8 cellular contexts compared by ENCODE assay signal in the genomic region with DNA sequence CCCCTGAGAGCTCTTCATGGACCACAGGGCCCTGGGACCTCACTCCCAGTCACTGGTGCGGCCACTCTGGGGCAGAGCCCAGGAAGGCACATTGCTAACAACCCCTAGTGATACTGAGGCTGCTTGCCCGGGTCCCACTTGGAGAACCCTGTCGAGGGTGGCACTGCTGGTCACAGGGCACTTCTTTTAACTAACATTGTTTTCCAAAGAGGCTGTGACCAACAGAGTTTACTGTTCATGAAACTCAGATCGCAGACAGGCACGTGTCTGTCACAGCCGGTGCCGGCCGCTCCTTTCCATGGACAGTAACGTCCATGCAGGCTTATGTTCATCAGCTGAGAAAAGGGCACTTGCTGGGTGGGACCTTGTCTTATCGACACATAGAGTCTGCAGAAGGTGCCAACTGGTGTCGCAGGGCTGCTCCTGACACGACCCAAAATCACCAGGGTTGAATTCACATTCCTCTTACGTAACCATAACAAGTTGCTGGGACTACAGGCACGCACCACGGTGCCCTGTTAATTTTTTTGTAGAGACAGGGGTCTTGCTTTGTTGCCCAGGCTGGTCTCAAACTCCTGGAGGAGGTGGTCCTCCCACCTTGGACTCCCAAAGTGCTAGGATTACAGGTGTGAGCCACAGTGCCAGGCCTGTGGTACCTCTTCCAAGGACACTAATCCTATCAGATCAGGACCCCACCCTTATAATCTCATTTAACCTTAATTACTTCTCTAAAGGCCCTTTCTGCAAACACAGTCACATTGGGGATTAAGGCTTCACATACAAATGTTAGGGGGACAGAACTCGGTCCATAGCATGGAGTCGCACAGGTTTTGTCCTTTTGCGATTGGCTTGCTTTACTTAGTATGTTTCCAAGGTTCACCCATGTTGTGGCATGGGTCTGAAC. TPM values are rescaled to one million over a fixed set of nuclear protein-coding genes. Genes with fewer than 3 reads are reported as not detected.
DNase-seq lines count a peak whose midpoint lies in the region; ATAC-seq and TF ChIP-seq lines count a peak whose summit lies in the region.

No MANE protein-coding gene starts in this region.

- peaks cover 35% of the 10 kb centered on the region for H3K4me1 Mint-ChIP-seq in activated CD8-positive, alpha-beta T cell treated with anti-CD3 and anti-CD28 coated beads for 36 hours (ENCODE audit: low read depth)

- H3K4me1 ChIP-seq in SK-N-SH (ENCODE audit: control insufficient read depth in 1 of 2, insufficient read depth in 2 of 2, low read depth in 1 of 2, low read length in 1 of 2) (peaks cover 12% of the 10 kb centered on the region in 2 experiments; a peak in 3 of 4 replicates), stomach smooth muscle (ENCODE audit: control insufficient read depth, insufficient read depth, low read length) (peaks cover 17% of the 10 kb centered on the region), foreskin keratinocyte (no peaks in the 10 kb centered on the region)

- peaks cover 39% of the 10 kb centered on the region for H3K79me2 ChIP-seq in SK-N-SH (ENCODE audit: insufficient read depth)

- no peaks in the 10 kb centered on the region for H3K27me3 Mint-ChIP-seq in activated CD8-positive, alpha-beta T cell treated with anti-CD3 and anti-CD28 coated beads for 36 hours

- ATAC-seq in SK-N-SH treated with all-trans-retinoic acid at 6 μM for 48 hours (no peak), foreskin keratinocyte (no peak), HG03196 (IDR thresholded peaks at IDR 0.05; ENCODE audit: unreplicated experiment) (no peak)
- ATAC-seq in activated CD8-positive, alpha-beta T cell treated with anti-CD3 and anti-CD28 coated beads for 36 hours = no peak

- peak overlapping the region; percentile 44 for H3K27ac Mint-ChIP-seq in activated CD8-positive, alpha-beta T cell treated with anti-CD3 and anti-CD28 coated beads for 36 hours

- H3K27ac ChIP-seq in SK-N-SH (ENCODE audit: low read depth in 2 of 2, low read length in 1 of 2) = no peak overlapping the region; a peak in 2 of 4 replicates
- no peak overlapping the region for H3K27ac ChIP-seq in stomach smooth muscle (ENCODE audit: low read length)
- no peak overlapping the region for H3K27ac ChIP-seq in foreskin keratinocyte

- no peak for TF ChIP-seq RAD21 in SK-N-SH (IDR thresholded peaks at IDR 0.05; ENCODE audit: low read length)

- no peaks in the 10 kb centered on the region for H3K9me3 ChIP-seq in SK-N-SH
- H3K9me3 ChIP-seq in iPS-18c (ENCODE audit: control insufficient read depth, insufficient read depth, low read length) = no peaks in the 10 kb centered on the region
- H3K9me3 ChIP-seq in stomach smooth muscle (ENCODE audit: control insufficient read depth in 2 of 2, low read length in 2 of 2) = no peaks in the 10 kb centered on the region

- H3K4me3 Mint-ChIP-seq in activated CD8-positive, alpha-beta T cell treated with anti-CD3 and anti-CD28 coated beads for 36 hours = peak overlapping the region; percentile 70

- peak overlapping the region; percentile 85 for H2AFZ ChIP-seq in SK-N-SH (ENCODE audit: low read depth)

- H3K9me3 Mint-ChIP-seq in activated CD8-positive, alpha-beta T cell treated with anti-CD3 and anti-CD28 coated beads for 36 hours = no peaks in the 10 kb centered on the region

- peaks cover 2% of the 10 kb centered on the region for H3F3A ChIP-seq in SK-N-SH (replicated peaks; ENCODE audit: insufficient read depth)

- no peak for TF ChIP-seq EP300 in SK-N-SH (IDR thresholded peaks at IDR 0.05; ENCODE audit: borderline replicate concordance in 1 of 2, low read depth in 1 of 2, low read length in 1 of 2)

- DNase-seq in SK-N-SH (no peak), foreskin keratinocyte (no peak), GM10266 (ENCODE audit: extremely low spot score) (no peak)
- no peak for DNase-seq in activated CD8-positive, alpha-beta T cell treated with anti-CD3 and anti-CD28 coated beads for 36 hours

- H4K20me1 ChIP-seq in SK-N-SH (ENCODE audit: insufficient read depth) = peaks cover 28% of the 10 kb centered on the region

- no peaks in the 10 kb centered on the region for H3K9me2 ChIP-seq in SK-N-SH

- POLR2A ChIA-PET in SK-N-SH (lab: Yijun Ruan, JAX) = no interaction called here
- POLR2A ChIA-PET in activated CD8-positive, alpha-beta T cell treated with anti-CD3 and anti-CD28 coated beads for 36 hours (lab: Charles Lee) = interaction anchor here (1.0 kb wide), 1 partner anchor 26 kb away, joined by 3 read pairs; no protein-coding TSS in a partner anchor

- H3K9ac ChIP-seq in SK-N-SH (peak overlapping the region; percentile 82), stomach smooth muscle (ENCODE audit: low read length in 2 of 2) (peak overlapping the region; percentile 79 to 80)

- H3K36me3 ChIP-seq in SK-N-SH (replicated peaks in 1 of 2; ENCODE audit: control insufficient read depth in 1 of 2, insufficient read depth in 2 of 2, low read length in 1 of 2) (peaks cover 6 to 19% of the 10 kb centered on the region in 2 experiments), stomach smooth muscle (ENCODE audit: control insufficient read depth in 2 of 2, insufficient read depth in 2 of 2, low read length in 2 of 2) (peaks cover 3 to 4% of the 10 kb centered on the region in 2 donors)

- peaks cover 15% of the 10 kb centered on the region for H3K36me3 Mint-ChIP-seq in activated CD8-positive, alpha-beta T cell treated with anti-CD3 and anti-CD28 coated beads for 36 hours (ENCODE audit: low read depth)

- peak overlapping the region; percentile 97 for H3K4me2 ChIP-seq in SK-N-SH

- WGBS in SK-N-SH (ENCODE audit: low lambda C conversion rate) = 84% methylated on average over 15 of the region's 18 CpGs

- peak overlapping the region; percentile 76 to 83 for H3K4me3 ChIP-seq in SK-N-SH (ENCODE audit: low read depth in 2 of 2, low read length in 1 of 2)
- peak overlapping the region; percentile 74 for H3K4me3 ChIP-seq in iPS-18c (ENCODE audit: insufficient read depth, low read depth, low read length)
- H3K4me3 ChIP-seq in stomach smooth muscle (ENCODE audit: low read length in 2 of 2) = peak overlapping the region; percentile 63 to 80

- intact Hi-C loops in activated CD8-positive, alpha-beta T cell treated with anti-CD3 and anti-CD28 coated beads for 36 hours (cut with micrococcal nuclease) = no loop called here

- no peak for TF ChIP-seq CTCF in SK-N-SH (IDR thresholded peaks at IDR 0.05)
- TF ChIP-seq CTCF in activated CD8-positive, alpha-beta T cell treated with anti-CD3 and anti-CD28 coated beads for 36 hours (IDR thresholded peaks at IDR 0.05) = no peak
- TF ChIP-seq CTCF in foreskin keratinocyte (conservative IDR thresholded peaks at IDR 0.05) = no peak
- TF ChIP-seq CTCF in GM10266 (IDR thresholded peaks at IDR 0.05; ENCODE audit: control insufficient read depth, insufficient read depth, low read depth, missing control alignments) = no peak

- H3K27me3 ChIP-seq in SK-N-SH (ENCODE audit: insufficient read depth) (no peaks in the 10 kb centered on the region), stomach smooth muscle (ENCODE audit: control insufficient read depth in 1 of 2, insufficient read depth in 2 of 2, low read length in 2 of 2) (no peaks in the 10 kb centered on the region), foreskin keratinocyte (no peaks in the 10 kb centered on the region)

- CTCF ChIA-PET in SK-N-SH (lab: Yijun Ruan, JAX) = no interaction called here
- CTCF ChIA-PET in activated CD8-positive, alpha-beta T cell treated with anti-CD3 and anti-CD28 coated beads for 36 hours (lab: Charles Lee) = no interaction called here

TF ChIP-seq in SK-N-SH, 30 proteins besides CTCF, POLR2A, EP300 and RAD21 (continues in another document):
- TF ChIP-seq RXRA (IDR thresholded peaks at IDR 0.05; ENCODE audit: borderline replicate concordance, low read depth) (no peak), ELF1 (IDR thresholded peaks at IDR 0.05) (no peak)
- TF ChIP-seq, protein P1, sequence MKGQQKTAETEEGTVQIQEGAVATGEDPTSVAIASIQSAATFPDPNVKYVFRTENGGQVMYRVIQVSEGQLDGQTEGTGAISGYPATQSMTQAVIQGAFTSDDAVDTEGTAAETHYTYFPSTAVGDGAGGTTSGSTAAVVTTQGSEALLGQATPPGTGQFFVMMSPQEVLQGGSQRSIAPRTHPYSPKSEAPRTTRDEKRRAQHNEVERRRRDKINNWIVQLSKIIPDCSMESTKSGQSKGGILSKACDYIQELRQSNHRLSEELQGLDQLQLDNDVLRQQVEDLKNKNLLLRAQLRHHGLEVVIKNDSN (IDR thresholded peaks at IDR 0.05; ENCODE audit: borderline replicate concordance, low read depth) = no peak
- TF ChIP-seq, protein P2, sequence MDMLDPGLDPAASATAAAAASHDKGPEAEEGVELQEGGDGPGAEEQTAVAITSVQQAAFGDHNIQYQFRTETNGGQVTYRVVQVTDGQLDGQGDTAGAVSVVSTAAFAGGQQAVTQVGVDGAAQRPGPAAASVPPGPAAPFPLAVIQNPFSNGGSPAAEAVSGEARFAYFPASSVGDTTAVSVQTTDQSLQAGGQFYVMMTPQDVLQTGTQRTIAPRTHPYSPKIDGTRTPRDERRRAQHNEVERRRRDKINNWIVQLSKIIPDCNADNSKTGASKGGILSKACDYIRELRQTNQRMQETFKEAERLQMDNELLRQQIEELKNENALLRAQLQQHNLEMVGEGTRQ (IDR thresholded peaks at IDR 0.05; ENCODE audit: borderline replicate concordance, low read depth, low read length) = no peak

TF ChIP-seq in SK-N-SH treated with all-trans-retinoic acid at 6 μM for 48 hours, 23 proteins besides CTCF, POLR2A, EP300 and RAD21 (continues in another document):
- no peak for TF ChIP-seq ISL1 (CRISPR knock-in tag; IDR thresholded peaks at IDR 0.05)
- TF ChIP-seq GLIS3 (CRISPR knock-in tag; IDR thresholded peaks at IDR 0.05) = no peak
- TF ChIP-seq, protein P3, sequence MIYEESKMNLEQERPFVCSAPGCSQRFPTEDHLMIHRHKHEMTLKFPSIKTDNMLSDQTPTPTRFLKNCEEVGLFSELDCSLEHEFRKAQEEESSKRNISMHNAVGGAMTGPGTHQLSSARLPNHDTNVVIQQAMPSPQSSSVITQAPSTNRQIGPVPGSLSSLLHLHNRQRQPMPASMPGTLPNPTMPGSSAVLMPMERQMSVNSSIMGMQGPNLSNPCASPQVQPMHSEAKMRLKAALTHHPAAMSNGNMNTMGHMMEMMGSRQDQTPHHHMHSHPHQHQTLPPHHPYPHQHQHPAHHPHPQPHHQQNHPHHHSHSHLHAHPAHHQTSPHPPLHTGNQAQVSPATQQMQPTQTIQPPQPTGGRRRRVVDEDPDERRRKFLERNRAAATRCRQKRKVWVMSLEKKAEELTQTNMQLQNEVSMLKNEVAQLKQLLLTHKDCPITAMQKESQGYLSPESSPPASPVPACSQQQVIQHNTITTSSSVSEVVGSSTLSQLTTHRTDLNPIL (CRISPR knock-in tag; IDR thresholded peaks at IDR 0.05; ENCODE audit: low read depth) = no peak
- TF ChIP-seq ARNTL (CRISPR knock-in tag; IDR thresholded peaks at IDR 0.05; ENCODE audit: borderline replicate concordance, low read depth) = no peak

RNA-seq across cellular contexts. Expression of a gene that starts 1.2 kb away (rescaled TPM):
- 18.1 and 32.7 TPM in 2 replicates for polyA plus RNA-seq in SK-N-SH (2012; rRNA removed)
- 17.4 and 19.4 TPM in 2 replicates for polyA plus RNA-seq in SK-N-SH (2012; cell fraction: cytosol; rRNA removed)
- 76.1 and 100 TPM in 2 replicates for polyA plus RNA-seq in SK-N-SH (2012; cell fraction: nucleus; rRNA removed)
- total RNA-seq in activated CD8-positive, alpha-beta T cell treated with anti-CD3 and anti-CD28 coated beads for 36 hours = 10 to 100 TPM; 67.7 to 73.5 TPM
- total RNA-seq in foreskin keratinocyte = 28.9 and 34.9 TPM in 2 replicates
- 25.9 and 29.7 TPM in 2 replicates for polyA plus RNA-seq in foreskin keratinocyte
